In the genomic region with DNA sequence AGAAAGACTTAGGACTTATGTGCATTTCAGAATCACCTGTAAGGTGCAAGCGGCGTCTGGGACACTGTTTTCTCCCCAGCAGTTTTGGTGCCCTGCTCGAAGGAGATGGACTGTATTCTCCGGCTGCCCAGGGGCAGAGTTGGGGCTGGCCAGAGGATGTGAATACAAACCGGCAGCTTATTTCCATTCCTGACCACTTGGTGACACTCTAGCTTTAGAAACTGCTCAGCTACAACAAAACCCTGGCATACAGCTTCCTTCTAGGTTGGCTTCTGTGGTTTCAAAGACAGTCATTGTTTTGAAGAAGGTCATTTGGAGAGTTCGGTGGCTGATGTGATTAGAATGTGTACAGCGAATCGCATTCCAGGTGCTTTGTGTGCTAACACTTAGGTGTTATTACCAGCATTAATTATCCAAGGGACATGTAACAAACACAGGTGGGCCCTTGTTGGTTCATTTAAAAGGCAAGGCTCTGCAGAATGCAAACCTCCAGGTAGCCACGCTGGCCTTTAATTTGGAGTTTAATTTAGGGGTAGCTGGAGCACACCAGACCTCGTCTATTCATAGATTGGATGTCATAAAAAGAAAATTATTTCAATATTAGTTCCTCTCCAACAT, we compare ENCODE assay signal across 8 cellular contexts.
DNase-seq lines count a peak whose midpoint lies in the region; ATAC-seq, FAIRE-seq and TF ChIP-seq lines count a peak whose summit lies in the region.

No MANE protein-coding gene starts in this region.

- H3K27ac ChIP-seq in OCI-LY1 (ENCODE audit: low read depth, low read length, poor library complexity, severe bottlenecking) = no peak overlapping the region

- H4K20me1 ChIP-seq in OCI-LY1 (ENCODE audit: insufficient read depth, low read length) = no peaks in the 10 kb centered on the region

- FAIRE-seq in urothelium cell line (lab: Jason Lieb, UNC) = no peak

- no peaks in the 10 kb centered on the region for H3K36me3 ChIP-seq in OCI-LY1 (ENCODE audit: insufficient read depth, low read length)

- H3K4me1 ChIP-seq in OCI-LY1 (ENCODE audit: insufficient read depth, low read length, severe bottlenecking) = no peaks in the 10 kb centered on the region

- H3K4me3 ChIP-seq in GM12864 (ENCODE audit: low read depth, low read length) = no peak overlapping the region
- no peak overlapping the region for H3K4me3 ChIP-seq in OCI-LY1 (ENCODE audit: low read depth, low read length, poor library complexity, severe bottlenecking)

- no peak overlapping the region for H2AFZ ChIP-seq in OCI-LY1 (ENCODE audit: low read length)

- H3K27me3 ChIP-seq in OCI-LY1 (ENCODE audit: insufficient read depth, low read length) = no peaks in the 10 kb centered on the region

- peak; percentile 67 for TF ChIP-seq CTCF in GM12864 (IDR thresholded peaks at IDR 0.05; ENCODE audit: low read depth, low read length, missing control alignments)
- TF ChIP-seq CTCF in OCI-LY1 (IDR thresholded peaks at IDR 0.05; ENCODE audit: low read length) = peak; percentile 77

- no peak overlapping the region for H3K4me2 ChIP-seq in OCI-LY1 (ENCODE audit: low read length)

- no peaks in the 10 kb centered on the region for H3F3A ChIP-seq in OCI-LY1 (ENCODE audit: insufficient read depth, low read length)

- ATAC-seq in GM21619 (IDR thresholded peaks at IDR 0.05; ENCODE audit: unreplicated experiment) (peak; percentile 98), left lobe of liver (peak; percentile 96)

- no peaks in the 10 kb centered on the region for H3K9me2 ChIP-seq in OCI-LY1 (ENCODE audit: low read depth, low read length)

- DNase-seq in GM12864 (ENCODE audit: low read depth) (peak; percentile 12), HS-5 (ENCODE audit: low read depth) (peak; percentile 73), cerebellar cortex (ENCODE audit: low spot score) (peak; percentile 67), left lobe of liver (ENCODE audit: low spot score) (peak; percentile 46), urothelium cell line (ENCODE audit: low spot score) (peak; percentile 76)
- DNase-seq in effector CD4-positive, alpha-beta T cell = no peak

- no peak overlapping the region for H3K9ac ChIP-seq in OCI-LY1 (ENCODE audit: low read length)

- H3K9me3 ChIP-seq in OCI-LY1 (ENCODE audit: low read length) = no peaks in the 10 kb centered on the region

- no peaks in the 10 kb centered on the region for H3K79me2 ChIP-seq in OCI-LY1 (ENCODE audit: insufficient read depth, low read length)
